Comparison of ENCODE assay signal across 8 cellular contexts in the genomic region with DNA sequence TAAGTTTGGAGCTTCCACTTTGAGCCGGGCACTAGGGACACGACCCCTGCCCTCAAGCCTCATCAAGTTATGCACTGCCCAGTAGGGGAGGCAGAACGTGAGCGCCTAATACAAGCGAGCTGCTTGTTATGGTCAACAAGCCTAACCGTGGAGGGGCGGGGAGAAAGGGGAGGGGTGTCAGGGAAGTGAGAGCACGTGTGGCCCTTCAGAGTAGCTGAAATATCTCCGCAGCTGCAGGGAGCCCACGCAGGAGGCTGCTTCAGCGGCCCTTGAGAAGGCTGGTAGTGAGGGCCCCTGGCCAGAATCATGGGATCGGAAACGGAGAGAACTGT. TPM values are rescaled to one million over a fixed set of nuclear protein-coding genes. Genes with fewer than 3 reads are reported as not detected.
DNase-seq lines count a peak whose midpoint lies in the region; ATAC-seq and TF ChIP-seq lines count a peak whose summit lies in the region.

No MANE protein-coding gene starts in this region.

- H3K27me3 ChIP-seq in spleen (replicated peaks in 1 of 7) = peaks cover 0 to 8% (median 0%) of the 10 kb centered on the region in 7 donors

- no peak for TF ChIP-seq POLR2A in spleen (IDR thresholded peaks at IDR 0.05)

- H3K9me3 Mint-ChIP-seq in T-helper 1 cell treated with Interleukin-12 subunit alpha and Interleukin-12 subunit beta and Interleukin-4 antibody, amounts not matched to agents 30 μg/mL and 1 μg/mL, for 36 hours = peaks cover 10% of the 10 kb centered on the region
- H3K9me3 Mint-ChIP-seq in MCF 10A (ENCODE audit: unreplicated experiment) = peaks cover 10% of the 10 kb centered on the region
- no peaks in the 10 kb centered on the region for H3K9me3 Mint-ChIP-seq in immature natural killer cell

- ATAC-seq in GM21447 (IDR thresholded peaks at IDR 0.05; ENCODE audit: unreplicated experiment) = peak; percentile 47

- POLR2A ChIA-PET in MCF 10A (lab: Yijun Ruan, JAX) = interaction anchor here (1.6 kb wide), 1 partner anchor 172 kb away, joined by 6 read pairs; the partner anchor contains the start of genes ACOT13 and TDP2

- H3K27me3 Mint-ChIP-seq in T-helper 1 cell treated with Interleukin-12 subunit alpha and Interleukin-12 subunit beta and Interleukin-4 antibody, amounts not matched to agents 30 μg/mL and 1 μg/mL, for 36 hours (ENCODE audit: low read depth) = peaks cover 6% of the 10 kb centered on the region
- no peaks in the 10 kb centered on the region for H3K27me3 Mint-ChIP-seq in MCF 10A (ENCODE audit: insufficient read depth, unreplicated experiment)
- H3K27me3 Mint-ChIP-seq in immature natural killer cell (ENCODE audit: low read depth in 3 of 3) = peaks cover 0 to 2% (median 0%) of the 10 kb centered on the region in 3 donors

- peak overlapping the region; percentile 60 to 90 (median 70) for H3K4me3 ChIP-seq in spleen

- peak; percentile 44 for DNase-seq in Daoy (ENCODE audit: low read depth)
- DNase-seq in HuH-7.5 (ENCODE audit: low spot score) = peak; percentile 55
- DNase-seq in MCF 10A (ENCODE audit: unreplicated experiment) = no peak
- peak in 2 of 3 donors; percentile 33 for DNase-seq in immature natural killer cell
- peak; percentile 91 for DNase-seq in spleen
- DNase-seq in A172 (ENCODE audit: low spot score) = no peak

- H3K36me3 ChIP-seq in spleen = peaks cover 0 to 10% (median 0%) of the 10 kb centered on the region in 6 donors

- TF ChIP-seq CTCF in MCF 10A (IDR thresholded peaks at IDR 0.05; ENCODE audit: unreplicated experiment) (no peak), spleen (IDR thresholded peaks at IDR 0.05 in 8 of 11, conservative IDR thresholded peaks at IDR 0.05 in 3 of 11) (no peak)

- H3K9me3 ChIP-seq in spleen = peaks cover 0 to 8% (median 4%) of the 10 kb centered on the region in 8 donors

- H3K36me3 Mint-ChIP-seq in T-helper 1 cell treated with Interleukin-12 subunit alpha and Interleukin-12 subunit beta and Interleukin-4 antibody, amounts not matched to agents 30 μg/mL and 1 μg/mL, for 36 hours (ENCODE audit: low read depth) = peaks cover 3% of the 10 kb centered on the region
- H3K36me3 Mint-ChIP-seq in MCF 10A (ENCODE audit: insufficient read depth, unreplicated experiment) = no peaks in the 10 kb centered on the region
- peaks cover 0 to 12% (median 4%) of the 10 kb centered on the region in 3 donors for H3K36me3 Mint-ChIP-seq in immature natural killer cell

- intact Hi-C loops in MCF 10A (cut with micrococcal nuclease) (loop anchor here (10.0 kb wide), 1 partner anchor 61 kb away; no protein-coding TSS in a partner anchor), spleen (cut with DNase I; ENCODE audit: low total_unique reads) (no loop called here)

- no TSS peak for BruUV-seq in MCF 10A (replicated peaks; lab: Mats Ljungman, UMichigan)

- CTCF ChIA-PET in MCF 10A (lab: Yijun Ruan, JAX) = interaction anchor here (0.6 to 2.8 kb wide), 8 partner anchors 9 to 334 kb away, joined by 3 to 17 read pairs (median 4); no protein-coding TSS in a partner anchor

- H3K4me1 ChIP-seq in spleen = peaks cover 9 to 31% (median 22%) of the 10 kb centered on the region in 6 donors

- no peak overlapping the region for H3K27ac Mint-ChIP-seq in T-helper 1 cell treated with Interleukin-12 subunit alpha and Interleukin-12 subunit beta and Interleukin-4 antibody, amounts not matched to agents 30 μg/mL and 1 μg/mL, for 36 hours
- no peak overlapping the region for H3K27ac Mint-ChIP-seq in MCF 10A (ENCODE audit: low read depth, unreplicated experiment)
- peak overlapping the region; percentile 15 to 60 (median 42) for H3K27ac Mint-ChIP-seq in immature natural killer cell

- 2 to 6% (median 4%) methylated on average over 13 of the region's 13 CpGs for WGBS in spleen, 5 donors

- peak overlapping the region; percentile 69 for H3K4me3 Mint-ChIP-seq in T-helper 1 cell treated with Interleukin-12 subunit alpha and Interleukin-12 subunit beta and Interleukin-4 antibody, amounts not matched to agents 30 μg/mL and 1 μg/mL, for 36 hours
- H3K4me3 Mint-ChIP-seq in MCF 10A (ENCODE audit: unreplicated experiment) = peak overlapping the region; percentile 69
- peak overlapping the region; percentile 75 to 88 (median 84) for H3K4me3 Mint-ChIP-seq in immature natural killer cell

- H3K4me1 Mint-ChIP-seq in T-helper 1 cell treated with Interleukin-12 subunit alpha and Interleukin-12 subunit beta and Interleukin-4 antibody, amounts not matched to agents 30 μg/mL and 1 μg/mL, for 36 hours (ENCODE audit: low read depth) = peaks cover 17% of the 10 kb centered on the region
- H3K4me1 Mint-ChIP-seq in MCF 10A (ENCODE audit: insufficient read depth, unreplicated experiment) (no peaks in the 10 kb centered on the region), immature natural killer cell (peaks cover 15 to 23% of the 10 kb centered on the region in 2 donors)

- peak overlapping the region; percentile 68 to 91 (median 88) for H3K27ac ChIP-seq in spleen

RNA-seq across cellular contexts. Expression of gene ALDH5A1, which starts 0.7 kb away (rescaled TPM):
- 2.1 and 3.4 TPM in 2 replicates for total RNA-seq in Daoy (2014; rRNA removed; shearing (Covaris generic))
- total RNA-seq in MCF 10A (2022) (1.7 and 2.0 TPM in 2 replicates), spleen (10 to 100 TPM in 5 of 7 donors, 1 to 10 TPM in 2; 7.7 to 16.6 (median 11.5) TPM)
- polyA plus RNA-seq in immature natural killer cell (1 to 10 TPM; 3.6 to 8.7 (median 6.1) TPM), spleen (1 to 10 TPM; 5.7 to 7.6 (median 6.7) TPM)
- 2.2 and 5.1 TPM in 2 replicates for total RNA-seq in A172 (2014; rRNA removed; shearing (Covaris generic))

RNA-seq across cellular contexts. Expression of gene GPLD1, which starts 6.1 kb away (rescaled TPM):
- total RNA-seq in Daoy (2014; rRNA removed; shearing (Covaris generic)) = 0.33 and 2.5 TPM in 2 replicates
- total RNA-seq in MCF 10A (2022) = 0.16 and 0.20 TPM in 2 replicates
- under 1 TPM in 1 of 3 donors, not detected in 2; 0.06 TPM for polyA plus RNA-seq in immature natural killer cell
- total RNA-seq in spleen = 1 to 10 TPM; 1.7 to 4.3 (median 2.5) TPM
- under 1 TPM; 0.15 to 0.41 (median 0.32) TPM for polyA plus RNA-seq in spleen
- total RNA-seq in A172 (2014; rRNA removed; shearing (Covaris generic)) = 0.36 and 0.55 TPM in 2 replicates

Comparison
In these comparisons a context has a peak if more than half of its experiments do, and no peak if none do; other contexts are left out.
1. DNase-seq: peak in Daoy (single experiment), HuH-7.5 (single experiment), immature natural killer cell (2 of 3) and spleen (single experiment); none in MCF 10A (single experiment) and A172 (single experiment).
2. H3K27ac Mint-ChIP-seq: peak in immature natural killer cell (6 of 6); none in T-helper 1 cell treated with Interleukin-12 subunit alpha and Interleukin-12 subunit beta and Interleukin-4 antibody, amounts not matched to agents 30 μg/mL and 1 μg/mL, for 36 hours (single experiment) and MCF 10A (single experiment).
3. Peak in every context shown above with its lines, with median percentiles within 50 percentile points of each other: H3K4me3 Mint-ChIP-seq.